ENCODE assay signal across 8 cellular contexts in the genomic region with DNA sequence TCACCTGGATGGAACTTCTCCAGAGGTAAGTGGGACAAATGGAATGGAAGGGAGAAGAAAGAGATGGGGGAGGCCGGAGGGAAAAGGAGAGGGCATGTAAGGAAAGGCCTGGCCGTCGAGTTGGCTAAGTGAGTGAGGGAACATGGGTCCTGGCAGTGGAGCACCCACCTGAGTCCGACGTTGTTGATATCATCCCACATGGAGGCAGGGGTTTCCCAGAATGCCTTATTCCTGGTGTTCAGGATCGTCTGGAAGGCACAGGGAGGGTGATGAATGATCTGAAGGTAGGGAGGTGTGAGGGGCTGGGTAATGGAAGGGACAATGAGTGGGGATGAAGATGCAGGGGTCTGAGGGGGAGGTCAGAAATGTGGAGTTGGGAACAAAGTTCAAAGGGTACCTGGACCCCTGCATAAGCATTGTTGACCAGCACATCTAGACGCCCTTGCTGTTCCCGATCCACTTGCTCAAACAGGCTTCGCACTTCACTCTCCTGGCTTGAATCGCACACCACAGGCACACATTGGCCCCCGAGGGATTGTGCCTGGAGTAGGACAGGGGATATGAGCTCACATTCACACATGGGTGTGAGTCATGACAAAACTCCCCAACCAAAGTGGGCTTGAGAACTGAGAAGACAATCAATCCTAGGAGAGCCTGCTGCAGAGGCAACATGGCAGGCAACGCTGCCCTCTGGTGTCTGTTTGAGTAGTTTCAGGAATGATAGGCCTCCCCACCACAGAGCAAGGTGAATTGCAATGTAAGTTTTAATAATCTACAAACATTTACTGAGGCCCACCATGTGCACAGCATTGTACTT. TPM values are rescaled to one million over a fixed set of nuclear protein-coding genes. Genes with fewer than 3 reads are reported as not detected.
DNase-seq lines count a peak whose midpoint lies in the region; ATAC-seq, FAIRE-seq and TF ChIP-seq lines count a peak whose summit lies in the region.

No MANE protein-coding gene starts in this region.

- 74% methylated on average over 12 of the region's 12 CpGs; no CpG with 5 or more reads in 1 of the 2 experiments for WGBS in H1 (ENCODE audit: extremely low coverage in 1 of 2, insufficient coverage in 1 of 2, insufficient read length in 1 of 2, insufficient replicate concordance in 2 of 2, low coverage in 1 of 2, low lambda C conversion rate in 2 of 2, missing lambda C conversion rate in 1 of 2), 2 experiments

- no peak overlapping the region for H4K91ac ChIP-seq in H1 (replicated peaks; ENCODE audit: insufficient read length, low read length)

- H3K18ac ChIP-seq in H1 (ENCODE audit: extremely low read depth, low read length), result no peak overlapping the region

- peak; percentile 89 for FAIRE-seq in H1 (lab: Jason Lieb, UNC)

- H3K23ac ChIP-seq in H1 (ENCODE audit: insufficient read length), result no peak overlapping the region

- no peak overlapping the region for H2BK120ac ChIP-seq in H1 (replicated peaks; ENCODE audit: low read depth, low read length)

- H2BK5ac ChIP-seq in H1 (ENCODE audit: low read depth, low read length), result no peak overlapping the region

- H3K79me1 ChIP-seq in H1 (ENCODE audit: low read depth, low read length), result peaks cover 5% of the 10 kb centered on the region; the same call in 1 of the 2 replicates

- H3K9ac ChIP-seq in H1 (replicated peaks in 1 of 4; ENCODE audit: extremely low read depth in 1 of 4, low read depth in 3 of 4, low read length in 3 of 4), result no peak overlapping the region

- no peak overlapping the region for H4K8ac ChIP-seq in H1 (ENCODE audit: extremely low read depth, insufficient read depth, low read length)

- no peak overlapping the region for H2AK5ac ChIP-seq in H1 (ENCODE audit: low read depth, low read length)

- no peak overlapping the region for H2BK20ac ChIP-seq in H1 (ENCODE audit: low read length)

- peaks cover 4% of the 10 kb centered on the region; the same call in 1 of the 2 replicates for H3K23me2 ChIP-seq in H1 (ENCODE audit: low read depth, low read length)

- peaks cover 4 to 13% of the 10 kb centered on the region in 2 experiments; a peak in 2 of 4 replicates for H3K79me2 ChIP-seq in H1 (ENCODE audit: control insufficient read depth in 1 of 2, insufficient read depth in 2 of 2, low read length in 2 of 2)

- H3K4ac ChIP-seq in H1 (replicated peaks; ENCODE audit: insufficient read length, low read depth, low read length), result no peak overlapping the region

- no peak overlapping the region for H3K4me3 ChIP-seq in H1 (ENCODE audit: extremely low read depth in 1 of 4, insufficient read depth in 2 of 4, low read depth in 3 of 4, low read length in 4 of 4)

- H2BK12ac ChIP-seq in H1 (ENCODE audit: low read depth, low read length), result no peak overlapping the region

- peak; percentile 72 to 83 (median 76) for TF ChIP-seq CTCF in H1 (IDR thresholded peaks at IDR 0.05; ENCODE audit: control extremely low read depth in 1 of 3, insufficient read depth in 1 of 3, low read depth in 1 of 3, low read length in 3 of 3)

- no peak overlapping the region for H3K4me3 Mint-ChIP-seq in stimulated activated memory B cell treated with anti-CD40 and anti-IgM and Interleukin-4, amounts not matched to agents 10 μg/mL and 1 μg/mL and 100 μg/mL, for 72 hours

- TF ChIP-seq RAD21 in H1 (IDR thresholded peaks at IDR 0.05 in 1 of 2, conservative IDR thresholded peaks at IDR 0.05 in 1 of 2; ENCODE audit: low read depth in 2 of 2, low read length in 2 of 2), result peak; percentile 86 to 87

- TF ChIP-seq EP300 in H1 (IDR thresholded peaks at IDR 0.05; ENCODE audit: borderline replicate concordance in 1 of 2, low read depth in 2 of 2, low read length in 2 of 2), result no peak

- H3K27ac ChIP-seq in H1 (ENCODE audit: low read depth, low read length), result no peak overlapping the region

- no peaks in the 10 kb centered on the region for H3K27me3 ChIP-seq in H1 (replicated peaks in 1 of 4; ENCODE audit: control insufficient read depth in 3 of 4, extremely low read depth in 1 of 4, insufficient read depth in 3 of 4, low read length in 3 of 4)

- H3K4me1 ChIP-seq in H1 (replicated peaks in 1 of 4; ENCODE audit: control insufficient read depth in 3 of 4, insufficient read depth in 4 of 4, low read length in 3 of 4), result peaks cover 0 to 7% (median 4%) of the 10 kb centered on the region in 4 experiments; a peak in 5 of 7 replicates

- DNase-seq in AG20443 (ENCODE audit: low spot score), result peak; percentile 90
- peak; percentile 12 for DNase-seq in NCI-H774 (lab: John Stamatoyannopoulos, UW)
- DNase-seq in activated CD8-positive, alpha-beta memory T cell treated with anti-CD3 and anti-CD28 coated beads for 1 hour (ENCODE audit: extremely low read depth in 1 of 2, low read depth in 1 of 2), result peak; percentile 45 to 48
- DNase-seq in H1 (ENCODE audit: low read depth in 1 of 2, low spot score in 2 of 2), result peak; percentile 57 to 62
- DNase-seq in mucosa of gallbladder (ENCODE audit: low spot score), result peak; percentile 68

- H3K9me3 ChIP-seq in H1 (ENCODE audit: insufficient read depth in 2 of 2, low read depth in 1 of 2, low read length in 1 of 2), result no peaks in the 10 kb centered on the region

- H3K36me3 Mint-ChIP-seq in stimulated activated memory B cell treated with anti-CD40 and anti-IgM and Interleukin-4, amounts not matched to agents 10 μg/mL and 1 μg/mL and 100 μg/mL, for 72 hours, result peaks cover 37% of the 10 kb centered on the region

- peaks cover 2% of the 10 kb centered on the region in 2 experiments for H4K20me1 ChIP-seq in H1 (replicated peaks in 1 of 2; ENCODE audit: control insufficient read depth in 1 of 2, insufficient read depth in 2 of 2, low read length in 2 of 2)

- H3K27me3 Mint-ChIP-seq in stimulated activated memory B cell treated with anti-CD40 and anti-IgM and Interleukin-4, amounts not matched to agents 10 μg/mL and 1 μg/mL and 100 μg/mL, for 72 hours, result no peaks in the 10 kb centered on the region

- CTCF ChIA-PET in H1 (lab: Charles Lee; ENCODE audit: partially characterized antibody), result interaction anchor here (0.8 to 9.0 kb wide), 22 partner anchors 12 to 140 kb away, joined by 3 to 163 read pairs (median 8); partner anchors contain the start of genes CIDEB, GMPR2, IPO4 and KHNYN

- no peak overlapping the region for H3K56ac ChIP-seq in H1 (replicated peaks; ENCODE audit: insufficient read length, low read depth, low read length)

- ATAC-seq in GM18868 (IDR thresholded peaks at IDR 0.05; ENCODE audit: unreplicated experiment) (peak; percentile 74), HG03432 (IDR thresholded peaks at IDR 0.05; ENCODE audit: unreplicated experiment) (peak; percentile 52)
- ATAC-seq in stimulated activated memory B cell treated with anti-CD40 and anti-IgM and Interleukin-4, amounts not matched to agents 10 μg/mL and 1 μg/mL and 100 μg/mL, for 72 hours, result peak; percentile 79

- peaks cover 49% of the 10 kb centered on the region for H3K4me1 Mint-ChIP-seq in stimulated activated memory B cell treated with anti-CD40 and anti-IgM and Interleukin-4, amounts not matched to agents 10 μg/mL and 1 μg/mL and 100 μg/mL, for 72 hours

- POLR2A ChIA-PET in H1 (lab: Charles Lee; ENCODE audit: partially characterized antibody), result interaction anchor here (0.8 to 6.1 kb wide), 10 partner anchors 11 to 81 kb away, joined by 3 to 50 read pairs (median 8); partner anchors contain the start of genes CIDEB, GMPR2, LTB4R and LTB4R2

- H3K4me2 ChIP-seq in H1 (ENCODE audit: insufficient read depth in 1 of 2, low read depth in 2 of 2, low read length in 2 of 2), result 0 out of 4 replicates have a peak overlapping the region, but pooled peaks of 1 of the 2 experiments have one; percentile 18

- H4K5ac ChIP-seq in H1 (ENCODE audit: insufficient read length, low read depth, low read length), result no peak overlapping the region

- H3K36me3 ChIP-seq in H1 (ENCODE audit: control insufficient read depth in 2 of 4, insufficient read depth in 4 of 4, low read length in 3 of 4), result peaks cover 2 to 14% (median 4%) of the 10 kb centered on the region in 4 experiments; a peak in 5 of 8 replicates

- peak overlapping the region; percentile 68 for H3K27ac Mint-ChIP-seq in stimulated activated memory B cell treated with anti-CD40 and anti-IgM and Interleukin-4, amounts not matched to agents 10 μg/mL and 1 μg/mL and 100 μg/mL, for 72 hours

- no peak overlapping the region for H3K14ac ChIP-seq in H1 (ENCODE audit: insufficient read length)

- no peak overlapping the region for H2AFZ ChIP-seq in H1 (ENCODE audit: low read length)

- H3K9me3 Mint-ChIP-seq in stimulated activated memory B cell treated with anti-CD40 and anti-IgM and Interleukin-4, amounts not matched to agents 10 μg/mL and 1 μg/mL and 100 μg/mL, for 72 hours, result no peaks in the 10 kb centered on the region

- H2BK15ac ChIP-seq in H1 (ENCODE audit: low read length), result no peak overlapping the region

- TF ChIP-seq POLR2A in H1 (IDR thresholded peaks at IDR 0.05; ENCODE audit: control extremely low read depth in 1 of 2, low read depth in 2 of 2, low read length in 2 of 2), result no peak

RNA-seq across cellular contexts. Expression of gene DHRS1, which starts 3.0 kb away (rescaled TPM):
- total RNA-seq in H1 (2021; fragmentation: NEBNext Ultra II Directional; extraction: Animal tissue kit (Norgen Biotek cat#: 25700)), result 8.8 and 13.4 TPM in 2 replicates
- 31.7 and 40.2 TPM in 2 replicates for polyA plus RNA-seq in H1 (2011; rRNA removed)
- polyA plus RNA-seq in H1 (2011; cell fraction: cytosol; rRNA removed), result 25.9 TPM
- polyA plus RNA-seq in H1 (2011; cell fraction: nucleus; rRNA removed), result 52.3 TPM
- 16.4 to 20.6 TPM (median 17.5 TPM) in 4 replicates for polyA plus RNA-seq in H1 (2012, experiment 1 of 2)
- polyA plus RNA-seq in H1 (2012, experiment 2 of 2), result 21.3 TPM
- 11.8 TPM for polyA plus RNA-seq in H1 (2013, experiment 1 of 2)
- 9.3 TPM for polyA plus RNA-seq in H1 (2013, experiment 2 of 2)
- polyA minus RNA-seq in H1 (2011; rRNA and poly(A)+ RNA removed), result 16.3 and 19.2 TPM in 2 replicates
- polyA minus RNA-seq in H1 (2011; cell fraction: cytosol; rRNA and poly(A)+ RNA removed), result 9.1 TPM
- 21.4 TPM for polyA minus RNA-seq in H1 (2011; cell fraction: nucleus; rRNA and poly(A)+ RNA removed)
- 39.2 TPM for total RNA-seq in mucosa of gallbladder

RNA-seq across cellular contexts. Expression of gene NOP9, which starts 3.1 kb away (rescaled TPM):
- total RNA-seq in H1 (2021; fragmentation: NEBNext Ultra II Directional; extraction: Animal tissue kit (Norgen Biotek cat#: 25700)), result 34.8 and 39.3 TPM in 2 replicates
- polyA plus RNA-seq in H1 (2011; rRNA removed), result 17.8 and 22.4 TPM in 2 replicates
- 19.2 TPM for polyA plus RNA-seq in H1 (2011; cell fraction: cytosol; rRNA removed)
- 55.9 TPM for polyA plus RNA-seq in H1 (2011; cell fraction: nucleus; rRNA removed)
- 21.6 to 29.6 TPM (median 27.0 TPM) in 4 replicates for polyA plus RNA-seq in H1 (2012, experiment 1 of 2)
- 15.7 TPM for polyA plus RNA-seq in H1 (2012, experiment 2 of 2)
- 13.9 TPM for polyA plus RNA-seq in H1 (2013, experiment 1 of 2)
- 13.1 TPM for polyA plus RNA-seq in H1 (2013, experiment 2 of 2)
- polyA minus RNA-seq in H1 (2011; rRNA and poly(A)+ RNA removed), result 42.1 and 51.6 TPM in 2 replicates
- polyA minus RNA-seq in H1 (2011; cell fraction: cytosol; rRNA and poly(A)+ RNA removed), result 26.5 TPM
- polyA minus RNA-seq in H1 (2011; cell fraction: nucleus; rRNA and poly(A)+ RNA removed), result 34.7 TPM
- total RNA-seq in mucosa of gallbladder, result 24.7 TPM

RNA-seq across cellular contexts. Expression of gene CIDEB, which starts 11.2 kb away (rescaled TPM):
- total RNA-seq in H1 (2021; fragmentation: NEBNext Ultra II Directional; extraction: Animal tissue kit (Norgen Biotek cat#: 25700)), result not detected in 2 replicates
- 0.09 and 0.11 TPM in 2 replicates for polyA plus RNA-seq in H1 (2011; rRNA removed)
- polyA plus RNA-seq in H1 (2011; cell fraction: cytosol; rRNA removed), result 0.08 TPM
- 0.11 TPM for polyA plus RNA-seq in H1 (2011; cell fraction: nucleus; rRNA removed)
- 0.21 TPM in 1 of 4 replicates, not detected in the others for polyA plus RNA-seq in H1 (2012, experiment 1 of 2)
- not detected for polyA plus RNA-seq in H1 (2012, experiment 2 of 2)
- polyA plus RNA-seq in H1 (2013, experiment 1 of 2), result not detected
- not detected for polyA plus RNA-seq in H1 (2013, experiment 2 of 2)
- not detected in 2 replicates for polyA minus RNA-seq in H1 (2011; rRNA and poly(A)+ RNA removed)
- not detected for polyA minus RNA-seq in H1 (2011; cell fraction: cytosol; rRNA and poly(A)+ RNA removed)
- polyA minus RNA-seq in H1 (2011; cell fraction: nucleus; rRNA and poly(A)+ RNA removed), result not detected
- total RNA-seq in mucosa of gallbladder, result 25.6 TPM

RNA-seq across cellular contexts. Expression of gene LTB4R2, which starts 13.4 kb away (rescaled TPM):
- 6.7 and 7.0 TPM in 2 replicates for total RNA-seq in H1 (2021; fragmentation: NEBNext Ultra II Directional; extraction: Animal tissue kit (Norgen Biotek cat#: 25700))
- 5.3 and 9.8 TPM in 2 replicates for polyA plus RNA-seq in H1 (2011; rRNA removed)
- polyA plus RNA-seq in H1 (2011; cell fraction: cytosol; rRNA removed), result 7.5 TPM
- polyA plus RNA-seq in H1 (2011; cell fraction: nucleus; rRNA removed), result 52.3 TPM
- polyA plus RNA-seq in H1 (2012, experiment 1 of 2), result 5.3 to 9.0 TPM (median 7.0 TPM) in 4 replicates
- 1.1 TPM for polyA plus RNA-seq in H1 (2012, experiment 2 of 2)
- polyA plus RNA-seq in H1 (2013, experiment 1 of 2), result 3.7 TPM
- polyA plus RNA-seq in H1 (2013, experiment 2 of 2), result 3.1 TPM
- 4.1 TPM in 2 replicates for polyA minus RNA-seq in H1 (2011; rRNA and poly(A)+ RNA removed)
- 4.5 TPM for polyA minus RNA-seq in H1 (2011; cell fraction: cytosol; rRNA and poly(A)+ RNA removed)
- 20.5 TPM for polyA minus RNA-seq in H1 (2011; cell fraction: nucleus; rRNA and poly(A)+ RNA removed)
- 6.1 TPM for total RNA-seq in mucosa of gallbladder

RNA-seq across cellular contexts. Expression of gene LTB4R, which starts 14.8 kb away (rescaled TPM):
- total RNA-seq in H1 (2021; fragmentation: NEBNext Ultra II Directional; extraction: Animal tissue kit (Norgen Biotek cat#: 25700)), result 4.1 and 6.8 TPM in 2 replicates
- 6.7 and 9.7 TPM in 2 replicates for polyA plus RNA-seq in H1 (2011; rRNA removed)
- 9.0 TPM for polyA plus RNA-seq in H1 (2011; cell fraction: cytosol; rRNA removed)
- polyA plus RNA-seq in H1 (2011; cell fraction: nucleus; rRNA removed), result 70.2 TPM
- polyA plus RNA-seq in H1 (2012, experiment 1 of 2), result 7.9 to 10.8 TPM (median 9.6 TPM) in 4 replicates
- 2.2 TPM for polyA plus RNA-seq in H1 (2012, experiment 2 of 2)
- polyA plus RNA-seq in H1 (2013, experiment 1 of 2), result 4.9 TPM
- polyA plus RNA-seq in H1 (2013, experiment 2 of 2), result 4.3 TPM
- 2.8 and 8.7 TPM in 2 replicates for polyA minus RNA-seq in H1 (2011; rRNA and poly(A)+ RNA removed)
- 1.4 TPM for polyA minus RNA-seq in H1 (2011; cell fraction: cytosol; rRNA and poly(A)+ RNA removed)
- 12.2 TPM for polyA minus RNA-seq in H1 (2011; cell fraction: nucleus; rRNA and poly(A)+ RNA removed)
- 6.5 TPM for total RNA-seq in mucosa of gallbladder

Comparison
In these comparisons a context has a peak if more than half of its experiments do, and no peak if none do; other contexts are left out.
1. DNase-seq: peak in every context shown above with its lines; median percentile 90 in AG20443; 68 in mucosa of gallbladder; 60 in H1; 46 in activated CD8-positive, alpha-beta memory T cell treated with anti-CD3 and anti-CD28 coated beads for 1 hour; 12 in NCI-H774.
2. RNA of gene CIDEB, which starts 11.2 kb away (total RNA-seq): 25.6 TPM in mucosa of gallbladder (single experiment); not detected in H1; every median in the first group is over 10 times any median in the second.
3. Peak in every context shown above with its lines, with median percentiles within 50 percentile points of each other: ATAC-seq.